In the genomic region with DNA sequence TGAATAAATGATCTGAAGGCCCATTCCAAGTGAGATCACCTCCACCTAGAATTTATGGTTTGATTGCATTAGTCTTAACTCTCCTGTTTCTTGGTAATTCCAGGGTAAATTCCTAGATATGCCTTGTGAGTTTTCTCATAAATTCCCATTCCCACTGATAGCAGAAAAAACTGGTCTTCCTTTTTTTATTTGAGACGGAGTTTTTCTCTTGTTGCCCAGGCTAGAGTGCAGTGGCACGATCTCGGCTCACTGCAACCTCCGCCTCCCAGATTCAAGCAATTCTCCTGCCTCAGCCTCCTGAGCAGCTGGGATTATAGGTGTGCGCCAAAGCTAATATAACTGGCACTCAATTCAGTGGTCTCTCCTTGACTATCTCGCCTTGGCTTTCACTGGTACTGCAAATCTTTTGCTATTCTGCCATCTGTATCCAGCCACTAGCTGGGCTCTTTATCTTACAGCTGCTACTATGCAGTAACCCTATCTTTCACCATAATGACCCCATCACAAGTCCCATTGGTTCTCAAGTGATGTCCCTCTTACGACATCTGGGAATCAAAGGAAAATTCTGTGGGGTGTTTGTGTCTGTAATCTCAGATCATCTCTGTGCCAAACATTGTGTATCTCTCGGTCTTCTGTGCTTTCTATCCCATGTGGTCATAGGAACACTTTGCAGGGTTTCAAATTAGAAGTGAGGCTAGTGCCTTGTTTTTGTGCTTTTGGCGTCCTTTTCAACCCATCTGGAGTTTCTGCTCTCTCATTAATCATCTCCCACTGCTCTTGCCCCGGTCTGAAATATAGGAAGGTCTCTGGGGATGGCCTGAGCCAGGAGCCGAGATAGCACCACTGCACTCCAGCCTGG, we compare ENCODE assay signal across 9 cellular contexts. TPM values are rescaled to one million over a fixed set of nuclear protein-coding genes. Genes with fewer than 3 reads are reported as not detected.
DNase-seq lines count a peak whose midpoint lies in the region; ATAC-seq, FAIRE-seq and TF ChIP-seq lines count a peak whose summit lies in the region.
"Had no signal": no experiment of that assay in that cellular context is flagged by ENCODE, and none has a peak within 500 bp of the region (broad histone marks: within the 10 kb centered on the region; RNA-seq: fewer than 3 reads in every experiment).

No MANE protein-coding gene starts in this region.

- H3K9me3 Mint-ChIP-seq in CD4-positive, CD25-positive, alpha-beta regulatory T cell, result no peaks in the 10 kb centered on the region
- H3K9me3 Mint-ChIP-seq: dendritic cell treated with granulocyte-macrophage colony-stimulating factor and Interleukin-4, amounts not matched to agents 40 ng/mL and 50 ng/mL, for 4 days had no signal

- TF ChIP-seq CTCF in HepG2 (CRISPR knock-in tag; IDR thresholded peaks at IDR 0.05), result no peak

- H3K36me3 ChIP-seq in CD4-positive, CD25-positive, alpha-beta regulatory T cell (ENCODE audit: control insufficient read depth, insufficient read depth, low read length), result peaks cover 45% of the 10 kb centered on the region
- peaks cover 3 to 23% of the 10 kb centered on the region in 2 experiments; a peak in 3 of 5 replicates for H3K36me3 ChIP-seq in HepG2 (replicated peaks in 1 of 2; ENCODE audit: control insufficient read depth in 1 of 2, insufficient read depth in 2 of 2, low read length in 2 of 2)

- peaks cover 11% of the 10 kb centered on the region for H4K20me1 ChIP-seq in HepG2 (ENCODE audit: insufficient read depth, low read length)

- peak overlapping the region in 2 of 3 donors; percentile 12 to 85 for H3K27ac Mint-ChIP-seq in CD4-positive, CD25-positive, alpha-beta regulatory T cell
- H3K27ac Mint-ChIP-seq: dendritic cell treated with granulocyte-macrophage colony-stimulating factor and Interleukin-4, amounts not matched to agents 40 ng/mL and 50 ng/mL, for 4 days had no signal

- no peak for TF ChIP-seq RAD21 in HepG2 (CRISPR knock-in tag; IDR thresholded peaks at IDR 0.05)

- no peak overlapping the region for H3K4me2 ChIP-seq in HepG2 (ENCODE audit: low read depth, low read length)

- H3K4me3 ChIP-seq in CD4-positive, CD25-positive, alpha-beta regulatory T cell (ENCODE audit: low read depth, low read length), result no peak overlapping the region
- no peak overlapping the region for H3K4me3 ChIP-seq in HepG2 (replicated peaks in 1 of 3; ENCODE audit: insufficient read depth in 1 of 3, low read depth in 2 of 3, low read length in 3 of 3)

- 72% methylated on average over 11 of the region's 11 CpGs for WGBS in HepG2 (ENCODE audit: low lambda C conversion rate)

- ATAC-seq in CD4-positive, CD25-positive, alpha-beta regulatory T cell (ENCODE audit: low read depth in 2 of 2), result peak; percentile 32 to 33
- ATAC-seq in HepG2, result peak; percentile 39
- ATAC-seq in GM21576 (IDR thresholded peaks at IDR 0.05; ENCODE audit: unreplicated experiment), result no peak
- ATAC-seq in GM21529 (IDR thresholded peaks at IDR 0.05; ENCODE audit: unreplicated experiment), result no peak

- intact Hi-C loops in HepG2 (cut with micrococcal nuclease; ENCODE audit: unreplicated experiment), result no loop called here

- H3K79me2 ChIP-seq in HepG2 (ENCODE audit: insufficient read depth, low read length), result no peaks in the 10 kb centered on the region

- in situ Hi-C loops in HepG2 (cut with HindIII; ENCODE audit: extremely low pct_ligation_motif_present, low pct_unique_long_range_greater_than_20kb), result no loop called here

- TF ChIP-seq EP300 in HepG2 (IDR thresholded peaks at IDR 0.05; ENCODE audit: low read depth in 2 of 2, low read length in 2 of 2) (no peak), HepG2 (CRISPR knock-in tag; IDR thresholded peaks at IDR 0.05; ENCODE audit: borderline replicate concordance) (no peak)

- no peak for DNase-seq in CD4-positive, CD25-positive, alpha-beta regulatory T cell
- DNase-seq in HCEC 1CT (peak; percentile 28), HepG2 (ENCODE audit: low spot score) (peak; percentile 73), NCI-H524 treated with DMSO at 0.1 percent for 48 hours (lab: John Stamatoyannopoulos, UW) (no peak), NCI-H774 (lab: John Stamatoyannopoulos, UW) (no peak)

- no peaks in the 10 kb centered on the region for H3K27me3 ChIP-seq in CD4-positive, CD25-positive, alpha-beta regulatory T cell (ENCODE audit: control insufficient read depth, insufficient read depth, low read length)
- H3K27me3 ChIP-seq in HepG2 (ENCODE audit: control insufficient read depth in 1 of 2, insufficient read depth in 2 of 2, low read length in 2 of 2), result no peaks in the 10 kb centered on the region

- peak overlapping the region in 2 of 4 donors; percentile 1 to 40 for H3K4me3 Mint-ChIP-seq in CD4-positive, CD25-positive, alpha-beta regulatory T cell
- H3K4me3 Mint-ChIP-seq: dendritic cell treated with granulocyte-macrophage colony-stimulating factor and Interleukin-4, amounts not matched to agents 40 ng/mL and 50 ng/mL, for 4 days had no signal

- H3K27me3 Mint-ChIP-seq in CD4-positive, CD25-positive, alpha-beta regulatory T cell, result no peaks in the 10 kb centered on the region
- H3K27me3 Mint-ChIP-seq: dendritic cell treated with granulocyte-macrophage colony-stimulating factor and Interleukin-4, amounts not matched to agents 40 ng/mL and 50 ng/mL, for 4 days had no signal

- peak; percentile 10 to 56; a peak in 3 of 4 replicates for TF ChIP-seq POLR2A in HepG2 (IDR thresholded peaks at IDR 0.05; ENCODE audit: insufficient read depth in 1 of 2, low read depth in 2 of 2, low read length in 2 of 2)

- POLR2A ChIA-PET in HepG2 (lab: Yijun Ruan, JAX), result interaction anchor here (1.2 to 2.1 kb wide), 2 partner anchors 9 to 15 kb away, joined by 7 to 20 read pairs; partner anchors contain the start of genes HNRNPK and RMI1

- H3K9me3 ChIP-seq in CD4-positive, CD25-positive, alpha-beta regulatory T cell (ENCODE audit: control insufficient read depth in 2 of 2, low read length in 2 of 2), result no peaks in the 10 kb centered on the region
- H3K9me3 ChIP-seq in HepG2 (ENCODE audit: low read length), result no peaks in the 10 kb centered on the region

- FAIRE-seq in TTC549 (lab: Jason Lieb, UNC) (peak; percentile 64), HepG2 (lab: Jason Lieb, UNC) (no peak)

- H3K9ac ChIP-seq in HepG2 (ENCODE audit: insufficient read depth, low read depth, low read length), result no peak overlapping the region

- no peaks in the 10 kb centered on the region for H3K4me1 ChIP-seq in CD4-positive, CD25-positive, alpha-beta regulatory T cell (ENCODE audit: control insufficient read depth, insufficient read depth, low read length, poor library complexity, severe bottlenecking)
- peaks cover 9% of the 10 kb centered on the region for H3K4me1 ChIP-seq in HepG2 (ENCODE audit: insufficient read depth, low read length)

- H3K4me1 Mint-ChIP-seq in CD4-positive, CD25-positive, alpha-beta regulatory T cell, result peaks cover 6 to 23% (median 15%) of the 10 kb centered on the region in 4 donors

- H3K36me3 Mint-ChIP-seq in CD4-positive, CD25-positive, alpha-beta regulatory T cell, result peaks cover 22% of the 10 kb centered on the region

- CTCF ChIA-PET in HepG2 (lab: Yijun Ruan, JAX; ENCODE audit: low intra/inter-chr PET ratio, low total read pairs), result no interaction called here

- no TSS peak for BruUV-seq in HepG2 (replicated peaks; lab: Mats Ljungman, UMichigan)

- H3K27ac ChIP-seq in CD4-positive, CD25-positive, alpha-beta regulatory T cell (ENCODE audit: insufficient read depth, low read length, poor library complexity, severe bottlenecking), result no peak overlapping the region
- peak overlapping the region; percentile 17 for H3K27ac ChIP-seq in HepG2 (ENCODE audit: extremely low read length, insufficient read depth, low read length)

- no peak overlapping the region for H2AFZ ChIP-seq in HepG2 (ENCODE audit: low read length)

RNA-seq across cellular contexts. Expression of gene HNRNPK, which starts 14.4 kb away (rescaled TPM):
- total RNA-seq in CD4-positive, CD25-positive, alpha-beta regulatory T cell, result 617 TPM
- 1,000 to 10,000 TPM in 1 of 4 donors, 100 to 1,000 TPM in 3; 941 to 1,033 (median 952) TPM for polyA plus RNA-seq in CD4-positive, CD25-positive, alpha-beta regulatory T cell
- total RNA-seq in HepG2 (2016; rRNA removed; fragmentation: Illumina TruSeq; extraction: Trizol), result 712 and 973 TPM in 2 replicates
- total RNA-seq in HepG2 (2016; cell fraction: cytosol; rRNA removed; fragmentation: Illumina TruSeq; extraction: Trizol; ENCODE audit: low read depth), result 62.3 and 69.4 TPM in 2 replicates
- 723 and 963 TPM in 2 replicates for total RNA-seq in HepG2 (2016; cell fraction: insoluble cytoplasmic fraction; rRNA removed; fragmentation: Illumina TruSeq; extraction: Trizol)
- total RNA-seq in HepG2 (2016; cell fraction: membrane; rRNA removed; fragmentation: Illumina TruSeq; extraction: Trizol), result 132 and 145 TPM in 2 replicates
- 484 and 493 TPM in 2 replicates for total RNA-seq in HepG2 (2016; cell fraction: nucleus; rRNA removed; fragmentation: Illumina TruSeq; extraction: Trizol)
- 315 and 321 TPM in 2 replicates for polyA plus RNA-seq in HepG2 (2011; rRNA removed)
- polyA plus RNA-seq in HepG2 (2011; cell fraction: cytosol; rRNA removed), result 272 and 279 TPM in 2 replicates
- polyA plus RNA-seq in HepG2 (2011; cell fraction: nucleus; rRNA removed), result 264 TPM in 2 replicates
- polyA plus RNA-seq in HepG2 (2012), result 353 and 501 TPM in 2 replicates
- 43.4 and 49.0 TPM in 2 replicates for polyA plus RNA-seq in HepG2 (2016; cell fraction: cytosol; fragmentation: Illumina TruSeq; extraction: Trizol; ENCODE audit: low read depth)
- 995 and 1,016 TPM in 2 replicates for polyA plus RNA-seq in HepG2 (2016; cell fraction: insoluble cytoplasmic fraction; fragmentation: Illumina TruSeq; extraction: Trizol; ENCODE audit: low read depth)
- polyA plus RNA-seq in HepG2 (2016; cell fraction: membrane; fragmentation: Illumina TruSeq; extraction: Trizol; ENCODE audit: low read depth), result 81.3 and 94.1 TPM in 2 replicates
- polyA plus RNA-seq in HepG2 (2016; cell fraction: nucleus; fragmentation: Illumina TruSeq; extraction: Trizol; ENCODE audit: insufficient read depth, low read depth), result 534 and 576 TPM in 2 replicates
- 559 and 720 TPM in 2 replicates for polyA minus RNA-seq in HepG2 (2011; rRNA and poly(A)+ RNA removed; ENCODE audit: low replicate concordance)
- polyA minus RNA-seq in HepG2 (2011; cell fraction: cytosol; rRNA and poly(A)+ RNA removed), result 342 and 349 TPM in 2 replicates
- 822 and 855 TPM in 2 replicates for polyA minus RNA-seq in HepG2 (2011; cell fraction: nucleus; rRNA and poly(A)+ RNA removed)

RNA-seq across cellular contexts. Expression of gene RMI1, which starts 15.0 kb away (rescaled TPM):
- 2.8 TPM for total RNA-seq in CD4-positive, CD25-positive, alpha-beta regulatory T cell
- polyA plus RNA-seq in CD4-positive, CD25-positive, alpha-beta regulatory T cell, result 1 to 10 TPM; 5.5 to 9.8 (median 7.7) TPM
- 3.7 and 18.4 TPM in 2 replicates for total RNA-seq in HepG2 (2016; rRNA removed; fragmentation: Illumina TruSeq; extraction: Trizol)
- 2.3 and 2.4 TPM in 2 replicates for total RNA-seq in HepG2 (2016; cell fraction: cytosol; rRNA removed; fragmentation: Illumina TruSeq; extraction: Trizol; ENCODE audit: low read depth)
- 3.1 and 18.4 TPM in 2 replicates for total RNA-seq in HepG2 (2016; cell fraction: insoluble cytoplasmic fraction; rRNA removed; fragmentation: Illumina TruSeq; extraction: Trizol)
- total RNA-seq in HepG2 (2016; cell fraction: membrane; rRNA removed; fragmentation: Illumina TruSeq; extraction: Trizol), result 8.3 and 8.9 TPM in 2 replicates
- 9.6 and 9.7 TPM in 2 replicates for total RNA-seq in HepG2 (2016; cell fraction: nucleus; rRNA removed; fragmentation: Illumina TruSeq; extraction: Trizol)
- polyA plus RNA-seq in HepG2 (2011; rRNA removed), result 0.54 and 0.61 TPM in 2 replicates
- 0.40 and 0.74 TPM in 2 replicates for polyA plus RNA-seq in HepG2 (2011; cell fraction: cytosol; rRNA removed)
- 0.53 and 1.2 TPM in 2 replicates for polyA plus RNA-seq in HepG2 (2011; cell fraction: nucleus; rRNA removed)
- 3.8 and 7.3 TPM in 2 replicates for polyA plus RNA-seq in HepG2 (2012)
- polyA plus RNA-seq in HepG2 (2016; cell fraction: cytosol; fragmentation: Illumina TruSeq; extraction: Trizol; ENCODE audit: low read depth), result 0.76 and 0.89 TPM in 2 replicates
- polyA plus RNA-seq in HepG2 (2016; cell fraction: insoluble cytoplasmic fraction; fragmentation: Illumina TruSeq; extraction: Trizol; ENCODE audit: low read depth), result 20.1 and 21.4 TPM in 2 replicates
- polyA plus RNA-seq in HepG2 (2016; cell fraction: membrane; fragmentation: Illumina TruSeq; extraction: Trizol; ENCODE audit: low read depth), result 2.9 and 3.6 TPM in 2 replicates
- 17.1 and 19.6 TPM in 2 replicates for polyA plus RNA-seq in HepG2 (2016; cell fraction: nucleus; fragmentation: Illumina TruSeq; extraction: Trizol; ENCODE audit: insufficient read depth, low read depth)
- polyA minus RNA-seq in HepG2 (2011; rRNA and poly(A)+ RNA removed; ENCODE audit: low replicate concordance), result 0.64 and 3.2 TPM in 2 replicates
- 4.8 and 5.1 TPM in 2 replicates for polyA minus RNA-seq in HepG2 (2011; cell fraction: cytosol; rRNA and poly(A)+ RNA removed)
- polyA minus RNA-seq in HepG2 (2011; cell fraction: nucleus; rRNA and poly(A)+ RNA removed), result 2.6 and 4.6 TPM in 2 replicates

RNA-seq across cellular contexts. Expression of gene KIF27, which starts 44.3 kb away (rescaled TPM):
- total RNA-seq in CD4-positive, CD25-positive, alpha-beta regulatory T cell, result 2.9 TPM
- polyA plus RNA-seq in CD4-positive, CD25-positive, alpha-beta regulatory T cell, result 1 to 10 TPM in 1 of 4 donors, under 1 TPM in 2, not detected in 1; 0.46 to 1.3 (median 0.59) TPM
- 4.1 and 4.4 TPM in 2 replicates for total RNA-seq in HepG2 (2016; rRNA removed; fragmentation: Illumina TruSeq; extraction: Trizol)
- 4.0 and 4.8 TPM in 2 replicates for total RNA-seq in HepG2 (2016; cell fraction: cytosol; rRNA removed; fragmentation: Illumina TruSeq; extraction: Trizol; ENCODE audit: low read depth)
- total RNA-seq in HepG2 (2016; cell fraction: insoluble cytoplasmic fraction; rRNA removed; fragmentation: Illumina TruSeq; extraction: Trizol), result 3.6 and 4.2 TPM in 2 replicates
- total RNA-seq in HepG2 (2016; cell fraction: membrane; rRNA removed; fragmentation: Illumina TruSeq; extraction: Trizol), result 2.8 and 3.7 TPM in 2 replicates
- 7.8 and 8.8 TPM in 2 replicates for total RNA-seq in HepG2 (2016; cell fraction: nucleus; rRNA removed; fragmentation: Illumina TruSeq; extraction: Trizol)
- polyA plus RNA-seq in HepG2 (2011; rRNA removed), result 0.82 and 0.95 TPM in 2 replicates
- polyA plus RNA-seq in HepG2 (2011; cell fraction: cytosol; rRNA removed), result 0.21 and 0.27 TPM in 2 replicates
- 1.5 and 1.6 TPM in 2 replicates for polyA plus RNA-seq in HepG2 (2011; cell fraction: nucleus; rRNA removed)
- polyA plus RNA-seq in HepG2 (2012), result 2.0 and 2.3 TPM in 2 replicates
- polyA plus RNA-seq in HepG2 (2016; cell fraction: cytosol; fragmentation: Illumina TruSeq; extraction: Trizol; ENCODE audit: low read depth), result 0.24 and 0.35 TPM in 2 replicates
- 1.5 and 1.6 TPM in 2 replicates for polyA plus RNA-seq in HepG2 (2016; cell fraction: insoluble cytoplasmic fraction; fragmentation: Illumina TruSeq; extraction: Trizol; ENCODE audit: low read depth)
- polyA plus RNA-seq in HepG2 (2016; cell fraction: membrane; fragmentation: Illumina TruSeq; extraction: Trizol; ENCODE audit: low read depth), result 0.36 and 0.80 TPM in 2 replicates
- polyA plus RNA-seq in HepG2 (2016; cell fraction: nucleus; fragmentation: Illumina TruSeq; extraction: Trizol; ENCODE audit: insufficient read depth, low read depth), result 5.2 and 6.8 TPM in 2 replicates
- 0.38 and 0.87 TPM in 2 replicates for polyA minus RNA-seq in HepG2 (2011; rRNA and poly(A)+ RNA removed; ENCODE audit: low replicate concordance)
- polyA minus RNA-seq in HepG2 (2011; cell fraction: cytosol; rRNA and poly(A)+ RNA removed), result 1.6 and 2.3 TPM in 2 replicates
- polyA minus RNA-seq in HepG2 (2011; cell fraction: nucleus; rRNA and poly(A)+ RNA removed), result 10.7 and 12.3 TPM in 2 replicates

Comparison
In these comparisons a context has a peak if more than half of its experiments do, and no peak if none do; other contexts are left out.
1. ATAC-seq: peak in CD4-positive, CD25-positive, alpha-beta regulatory T cell (2 of 2) and HepG2 (single experiment); none in GM21576 (single experiment) and GM21529 (single experiment).
2. DNase-seq: peak in HCEC 1CT (single experiment) and HepG2 (single experiment); none in CD4-positive, CD25-positive, alpha-beta regulatory T cell (0 of 3), NCI-H524 treated with DMSO at 0.1 percent for 48 hours (single experiment) and NCI-H774 (single experiment).